ENCODE assay signal across 1 cellular context in genomic region chr1:109213345-109213823, GRCh38.
TF ChIP-seq lines count a peak whose summit lies in the region.

No MANE protein-coding gene starts in this region.

TF ChIP-seq in HepG2, 621 proteins besides CTCF, POLR2A, EP300 and RAD21 (continued from another document):
- TF ChIP-seq ZNF318 (CRISPR knock-in tag; IDR thresholded peaks at IDR 0.05) (0 out of 2 replicates have a peak, but pooled peaks have one; percentile 7), ZBTB7B (CRISPR knock-in tag; IDR thresholded peaks at IDR 0.05) (0 out of 2 replicates have a peak, but pooled peaks have one; percentile 18), ZNF451 (CRISPR knock-in tag; IDR thresholded peaks at IDR 0.05) (0 out of 2 replicates have a peak, but pooled peaks have one; percentile 19), ZBTB3 (CRISPR knock-in tag; IDR thresholded peaks at IDR 0.05; ENCODE audit: borderline replicate concordance, low read depth) (0 out of 2 replicates have a peak, but pooled peaks have one; percentile 10), MED1 (CRISPR knock-in tag; IDR thresholded peaks at IDR 0.05) (0 out of 2 replicates have a peak, but pooled peaks have one; percentile 24), ZFX (CRISPR knock-in tag; IDR thresholded peaks at IDR 0.05; ENCODE audit: low read depth) (peak; percentile 63), ZNF644 (CRISPR knock-in tag; IDR thresholded peaks at IDR 0.05; ENCODE audit: low read depth) (no peak), ATRX (CRISPR knock-in tag; IDR thresholded peaks at IDR 0.05; ENCODE audit: borderline replicate concordance) (no peak)
- TF ChIP-seq, protein P1, sequence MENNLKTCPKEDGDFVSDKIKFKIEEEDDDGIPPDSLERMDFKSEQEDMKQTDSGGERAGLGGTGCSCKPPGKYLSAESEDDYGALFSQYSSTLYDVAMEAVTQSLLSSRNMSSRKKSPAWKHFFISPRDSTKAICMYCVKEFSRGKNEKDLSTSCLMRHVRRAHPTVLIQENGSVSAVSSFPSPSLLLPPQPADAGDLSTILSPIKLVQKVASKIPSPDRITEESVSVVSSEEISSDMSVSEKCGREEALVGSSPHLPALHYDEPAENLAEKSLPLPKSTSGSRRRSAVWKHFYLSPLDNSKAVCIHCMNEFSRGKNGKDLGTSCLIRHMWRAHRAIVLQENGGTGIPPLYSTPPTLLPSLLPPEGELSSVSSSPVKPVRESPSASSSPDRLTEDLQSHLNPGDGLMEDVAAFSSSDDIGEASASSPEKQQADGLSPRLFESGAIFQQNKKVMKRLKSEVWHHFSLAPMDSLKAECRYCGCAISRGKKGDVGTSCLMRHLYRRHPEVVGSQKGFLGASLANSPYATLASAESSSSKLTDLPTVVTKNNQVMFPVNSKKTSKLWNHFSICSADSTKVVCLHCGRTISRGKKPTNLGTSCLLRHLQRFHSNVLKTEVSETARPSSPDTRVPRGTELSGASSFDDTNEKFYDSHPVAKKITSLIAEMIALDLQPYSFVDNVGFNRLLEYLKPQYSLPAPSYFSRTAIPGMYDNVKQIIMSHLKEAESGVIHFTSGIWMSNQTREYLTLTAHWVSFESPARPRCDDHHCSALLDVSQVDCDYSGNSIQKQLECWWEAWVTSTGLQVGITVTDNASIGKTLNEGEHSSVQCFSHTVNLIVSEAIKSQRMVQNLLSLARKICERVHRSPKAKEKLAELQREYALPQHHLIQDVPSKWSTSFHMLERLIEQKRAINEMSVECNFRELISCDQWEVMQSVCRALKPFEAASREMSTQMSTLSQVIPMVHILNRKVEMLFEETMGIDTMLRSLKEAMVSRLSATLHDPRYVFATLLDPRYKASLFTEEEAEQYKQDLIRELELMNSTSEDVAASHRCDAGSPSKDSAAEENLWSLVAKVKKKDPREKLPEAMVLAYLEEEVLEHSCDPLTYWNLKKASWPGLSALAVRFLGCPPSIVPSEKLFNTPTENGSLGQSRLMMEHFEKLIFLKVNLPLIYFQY (CRISPR knock-in tag; IDR thresholded peaks at IDR 0.05; ENCODE audit: borderline replicate concordance) = 0 out of 2 replicates have a peak, but pooled peaks have one; percentile 18
- TF ChIP-seq, protein P2, sequence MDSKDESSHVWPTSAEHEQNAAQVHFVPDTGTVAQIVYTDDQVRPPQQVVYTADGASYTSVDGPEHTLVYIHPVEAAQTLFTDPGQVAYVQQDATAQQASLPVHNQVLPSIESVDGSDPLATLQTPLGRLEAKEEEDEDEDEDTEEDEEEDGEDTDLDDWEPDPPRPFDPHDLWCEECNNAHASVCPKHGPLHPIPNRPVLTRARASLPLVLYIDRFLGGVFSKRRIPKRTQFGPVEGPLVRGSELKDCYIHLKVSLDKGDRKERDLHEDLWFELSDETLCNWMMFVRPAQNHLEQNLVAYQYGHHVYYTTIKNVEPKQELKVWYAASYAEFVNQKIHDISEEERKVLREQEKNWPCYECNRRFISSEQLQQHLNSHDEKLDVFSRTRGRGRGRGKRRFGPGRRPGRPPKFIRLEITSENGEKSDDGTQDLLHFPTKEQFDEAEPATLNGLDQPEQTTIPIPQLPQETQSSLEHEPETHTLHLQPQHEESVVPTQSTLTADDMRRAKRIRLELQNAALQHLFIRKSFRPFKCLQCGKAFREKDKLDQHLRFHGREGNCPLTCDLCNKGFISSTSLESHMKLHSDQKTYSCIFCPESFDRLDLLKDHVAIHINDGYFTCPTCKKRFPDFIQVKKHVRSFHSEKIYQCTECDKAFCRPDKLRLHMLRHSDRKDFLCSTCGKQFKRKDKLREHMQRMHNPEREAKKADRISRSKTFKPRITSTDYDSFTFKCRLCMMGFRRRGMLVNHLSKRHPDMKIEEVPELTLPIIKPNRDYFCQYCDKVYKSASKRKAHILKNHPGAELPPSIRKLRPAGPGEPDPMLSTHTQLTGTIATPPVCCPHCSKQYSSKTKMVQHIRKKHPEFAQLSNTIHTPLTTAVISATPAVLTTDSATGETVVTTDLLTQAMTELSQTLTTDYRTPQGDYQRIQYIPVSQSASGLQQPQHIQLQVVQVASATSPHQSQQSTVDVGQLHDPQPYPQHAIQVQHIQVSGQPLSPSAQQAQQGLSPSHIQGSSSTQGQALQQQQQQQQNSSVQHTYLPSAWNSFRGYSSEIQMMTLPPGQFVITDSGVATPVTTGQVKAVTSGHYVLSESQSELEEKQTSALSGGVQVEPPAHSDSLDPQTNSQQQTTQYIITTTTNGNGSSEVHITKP (CRISPR knock-in tag; IDR thresholded peaks at IDR 0.05; ENCODE audit: low read depth) = peak; percentile 18; the same call in 1 of the 2 replicates
